In genomic region chr10:97715259-97715874, GRCh38 we compare ENCODE assay signal across 10 cellular contexts. TPM values are rescaled to one million over a fixed set of nuclear protein-coding genes. Genes with fewer than 3 reads are reported as not detected.
A peak's percentile ranks its signal among the peaks of the same experiment; 100 is the strongest.
DNase-seq lines count a peak whose midpoint lies in the region; ATAC-seq and TF ChIP-seq lines count a peak whose summit lies in the region.
"Had no signal": no experiment of that assay in that cellular context is flagged by ENCODE, and none has a peak within 500 bp of the region (broad histone marks: within the 10 kb centered on the region; RNA-seq: fewer than 3 reads in every experiment).

No MANE protein-coding gene starts in this region.

- H3K18ac ChIP-seq in mesenchymal stem cell (ENCODE audit: low read depth in 1 of 2, low read length in 2 of 2) = peak overlapping the region; percentile 49 to 100

- H4K8ac ChIP-seq in mesenchymal stem cell (ENCODE audit: low read length) = peak overlapping the region; percentile 40

- CTCF ChIA-PET in activated naive CD4-positive, alpha-beta T cell treated with anti-CD3 and anti-CD28 coated beads for 36 hours (lab: Charles Lee) = interaction anchor here (1.3 to 8.4 kb wide), 6 partner anchors 9 to 32 kb away, joined by 3 to 173 read pairs (median 6); partner anchors contain the start of genes AVPI1 and ZFYVE27

- H2BK12ac ChIP-seq in mesenchymal stem cell (ENCODE audit: low read length in 2 of 2) = no peak overlapping the region

- no peak for DNase-seq in activated naive CD4-positive, alpha-beta T cell treated with anti-CD3 and anti-CD28 coated beads for 36 hours
- DNase-seq in activated naive CD4-positive, alpha-beta T cell (lab: John Stamatoyannopoulos, UW) = no peak
- no peak for DNase-seq in breast epithelium (ENCODE audit: low spot score in 2 of 2)
- no peak for DNase-seq in mesenchymal stem cell
- DNase-seq in upper lobe of right lung = no peak
- DNase-seq in SW 1271 (lab: John Stamatoyannopoulos, UW) = no peak
- no peak for DNase-seq in CD1c-positive myeloid dendritic cell (ENCODE audit: extremely low spot score)
- DNase-seq: NCI-H1930 had no signal

- no peak for ATAC-seq in upper lobe of right lung
- ATAC-seq in GM18907 (IDR thresholded peaks at IDR 0.05; ENCODE audit: unreplicated experiment) = no peak

- intact Hi-C loops in activated naive CD4-positive, alpha-beta T cell treated with anti-CD3 and anti-CD28 coated beads for 36 hours (cut with micrococcal nuclease) = no loop called here
- intact Hi-C loops in breast epithelium (cut with DNase I; ENCODE audit: low total_unique reads) = loop anchor here (5.0 to 10.0 kb wide), 2 partner anchors 1128 to 1539 kb away; partner anchors contain the start of gene TM9SF3
- intact Hi-C loops in upper lobe of right lung (cut with DNase I) = no loop called here

- H3K9me3 ChIP-seq in breast epithelium = no peaks in the 10 kb centered on the region
- no peaks in the 10 kb centered on the region for H3K9me3 ChIP-seq in mesenchymal stem cell (ENCODE audit: control insufficient read depth, low read length)
- H3K9me3 ChIP-seq in upper lobe of right lung = no peaks in the 10 kb centered on the region

- no peaks in the 10 kb centered on the region for H3K36me3 Mint-ChIP-seq in activated naive CD4-positive, alpha-beta T cell treated with anti-CD3 and anti-CD28 coated beads for 36 hours (ENCODE audit: low read depth)

- peak overlapping the region; percentile 15 to 29 for H3K4ac ChIP-seq in mesenchymal stem cell (ENCODE audit: low read depth in 1 of 2, low read length in 2 of 2)

- H3K4me3 Mint-ChIP-seq in activated naive CD4-positive, alpha-beta T cell treated with anti-CD3 and anti-CD28 coated beads for 36 hours = peak overlapping the region; percentile 94

- no peak for TF ChIP-seq POLR2A in breast epithelium (IDR thresholded peaks at IDR 0.05)

- no peak overlapping the region for H3K27ac Mint-ChIP-seq in activated naive CD4-positive, alpha-beta T cell treated with anti-CD3 and anti-CD28 coated beads for 36 hours

- H3K14ac ChIP-seq in mesenchymal stem cell (ENCODE audit: low read length in 2 of 2) = no peak overlapping the region

- WGBS in mesenchymal stem cell = 40% methylated on average over 8 of the region's 8 CpGs

- H3K4me3 ChIP-seq in breast epithelium (peak overlapping the region; percentile 53 to 89 (median 75)), mesenchymal stem cell (ENCODE audit: insufficient read depth in 1 of 2, low read depth in 1 of 2, low read length in 2 of 2) (peak overlapping the region; percentile 83 to 93), upper lobe of right lung (peak overlapping the region; percentile 75)

- H3K36me3 ChIP-seq in breast epithelium (no peaks in the 10 kb centered on the region), mesenchymal stem cell (ENCODE audit: control insufficient read depth in 1 of 2, insufficient read depth in 2 of 2, low read depth in 1 of 2, low read length in 2 of 2) (peaks cover 26 to 40% of the 10 kb centered on the region in 2 experiments), upper lobe of right lung (peaks cover 14% of the 10 kb centered on the region)

- TF ChIP-seq CTCF in breast epithelium (IDR thresholded peaks at IDR 0.05) (no peak), upper lobe of right lung (IDR thresholded peaks at IDR 0.05) (no peak)

- no peak overlapping the region for H2AFZ ChIP-seq in mesenchymal stem cell (ENCODE audit: low read depth, low read length)

- H2BK120ac ChIP-seq in mesenchymal stem cell (ENCODE audit: low read depth, low read length) = no peak overlapping the region

- no peak overlapping the region for H2BK15ac ChIP-seq in mesenchymal stem cell (ENCODE audit: low read depth, poor library complexity, severe bottlenecking)

- H2AK5ac ChIP-seq in mesenchymal stem cell (ENCODE audit: low read length, severe bottlenecking) = peak overlapping the region; percentile 27

- peak overlapping the region; percentile 44 for H4K91ac ChIP-seq in mesenchymal stem cell (ENCODE audit: low read length)

- peaks cover 31% of the 10 kb centered on the region for H3K79me1 ChIP-seq in mesenchymal stem cell (replicated peaks; ENCODE audit: low read length, poor library complexity, severe bottlenecking)

- peak overlapping the region; percentile 97 for H3K9ac ChIP-seq in mesenchymal stem cell (ENCODE audit: low read length)

- H3K9me3 Mint-ChIP-seq in activated naive CD4-positive, alpha-beta T cell treated with anti-CD3 and anti-CD28 coated beads for 36 hours = no peaks in the 10 kb centered on the region

- H3K4me1 Mint-ChIP-seq in activated naive CD4-positive, alpha-beta T cell treated with anti-CD3 and anti-CD28 coated beads for 36 hours (ENCODE audit: low read depth) = peaks cover 11% of the 10 kb centered on the region

- peak overlapping the region; percentile 92 to 93 for H3K27ac ChIP-seq in breast epithelium
- peak overlapping the region; percentile 76 for H3K27ac ChIP-seq in mesenchymal stem cell (ENCODE audit: low read length, poor library complexity, severe bottlenecking)
- H3K27ac ChIP-seq in upper lobe of right lung = peak overlapping the region; percentile 95

- H3K23ac ChIP-seq in mesenchymal stem cell (ENCODE audit: low read length in 2 of 2) = peak overlapping the region; percentile 20 to 37

- H3K27me3 ChIP-seq in breast epithelium (no peaks in the 10 kb centered on the region), mesenchymal stem cell (ENCODE audit: control insufficient read depth in 1 of 2, insufficient read depth in 1 of 2, low read length in 2 of 2) (no peaks in the 10 kb centered on the region), upper lobe of right lung (no peaks in the 10 kb centered on the region)

- H2BK5ac ChIP-seq in mesenchymal stem cell (ENCODE audit: low read depth, low read length, poor library complexity, severe bottlenecking) = no peak overlapping the region

- peak overlapping the region; percentile 62 for H3K4me2 ChIP-seq in mesenchymal stem cell (ENCODE audit: low read length, poor library complexity, severe bottlenecking)

- H3K27me3 Mint-ChIP-seq in activated naive CD4-positive, alpha-beta T cell treated with anti-CD3 and anti-CD28 coated beads for 36 hours (ENCODE audit: low read depth) = peaks cover 11% of the 10 kb centered on the region

- H3K4me1 ChIP-seq in breast epithelium = peaks cover 15 to 21% of the 10 kb centered on the region in 2 donors
- peaks cover 28% of the 10 kb centered on the region for H3K4me1 ChIP-seq in mesenchymal stem cell (ENCODE audit: control insufficient read depth, insufficient read depth, low read depth, low read length)
- H3K4me1 ChIP-seq in upper lobe of right lung = peaks cover 48% of the 10 kb centered on the region

RNA-seq across cellular contexts. Expression of gene MARVELD1, which starts 1.8 kb away (rescaled TPM):
- 1 to 10 TPM; 2.7 to 3.4 TPM for total RNA-seq in activated naive CD4-positive, alpha-beta T cell treated with anti-CD3 and anti-CD28 coated beads for 36 hours
- total RNA-seq in breast epithelium = 10 to 100 TPM; 13.4 to 19.8 (median 16.2) TPM
- 67.9 TPM for polyA plus RNA-seq in mesenchymal stem cell (2013, experiment 1 of 2)
- 69.0 TPM for polyA plus RNA-seq in mesenchymal stem cell (2013, experiment 2 of 2)
- total RNA-seq in upper lobe of right lung = 43.8 TPM

RNA-seq across cellular contexts. Expression of gene ZFYVE27, which starts 21.6 kb away (rescaled TPM):
- total RNA-seq in activated naive CD4-positive, alpha-beta T cell treated with anti-CD3 and anti-CD28 coated beads for 36 hours = 10 to 100 TPM; 18.0 to 18.4 TPM
- total RNA-seq in breast epithelium (10 to 100 TPM; 26.9 to 37.6 (median 29.2) TPM), upper lobe of right lung (29.4 TPM)
- polyA plus RNA-seq in mesenchymal stem cell (2013, experiment 1 of 2) = 9.1 TPM
- polyA plus RNA-seq in mesenchymal stem cell (2013, experiment 2 of 2) = 8.1 TPM

RNA-seq across cellular contexts. Expression of gene AVPI1, which starts 28.3 kb away (rescaled TPM):
- 1 to 10 TPM; 1.5 to 1.9 TPM for total RNA-seq in activated naive CD4-positive, alpha-beta T cell treated with anti-CD3 and anti-CD28 coated beads for 36 hours
- 10 to 100 TPM; 23.9 to 42.4 (median 39.0) TPM for total RNA-seq in breast epithelium
- polyA plus RNA-seq in mesenchymal stem cell (2013, experiment 1 of 2) = 5.8 TPM
- 5.8 TPM for polyA plus RNA-seq in mesenchymal stem cell (2013, experiment 2 of 2)
- total RNA-seq in upper lobe of right lung = 20.5 TPM

RNA-seq across cellular contexts. Expression of gene SFRP5, which starts 56.4 kb away (rescaled TPM):
- not detected for total RNA-seq in activated naive CD4-positive, alpha-beta T cell treated with anti-CD3 and anti-CD28 coated beads for 36 hours
- total RNA-seq in breast epithelium (1 to 10 TPM in 1 of 3 donors, under 1 TPM in 2; 0.29 to 1.8 (median 0.33) TPM), upper lobe of right lung (3.0 TPM)
- polyA plus RNA-seq in mesenchymal stem cell (2013, experiment 1 of 2) = not detected
- polyA plus RNA-seq in mesenchymal stem cell (2013, experiment 2 of 2) = not detected
- total RNA-seq: pulmonary artery endothelial cell had no signal
